21 cellular contexts compared by ENCODE assay signal in genomic region chr2:119463136-119463535, GRCh38. TPM values are rescaled to one million over a fixed set of nuclear protein-coding genes. Genes with fewer than 3 reads are reported as not detected.
"Had no signal": no experiment of that assay in that cellular context is flagged by ENCODE, and none has a peak within 500 bp of the region (broad histone marks: within the 10 kb centered on the region; RNA-seq: fewer than 3 reads in every experiment).

No MANE protein-coding gene starts in this region.

- H3K9me3 Mint-ChIP-seq: activated naive CD8-positive, alpha-beta T cell treated with anti-CD3 and anti-CD28 coated beads, Interleukin-2, amount 10 ng/mL, durations not matched to agents 7 days and 5 days; activated T-cell treated with anti-CD3 and anti-CD28 coated beads, Interleukin-2, amount 50 U/mL, for 4 hours; dendritic cell treated with granulocyte-macrophage colony-stimulating factor and Interleukin-4, amounts not matched to agents 40 ng/mL and 50 ng/mL, for 4 days; neural progenitor cell; T-helper 1 cell treated with Interleukin-12 subunit alpha and Interleukin-12 subunit beta and Interleukin-4 antibody, amounts not matched to agents 30 μg/mL and 1 μg/mL, for 36 hours had no signal

- H3K4me3 ChIP-seq: left lung, neural progenitor cell, ovary, transverse colon had no signal

- DNase-seq: activated CD4-positive, alpha-beta T cell treated with anti-CD3 and anti-CD28 coated beads for 4 hours; activated gamma-delta T cell; activated naive CD8-positive, alpha-beta T cell treated with anti-CD3 and anti-CD28 coated beads, Interleukin-2, amount 10 ng/mL, durations not matched to agents 7 days and 5 days; activated T-cell treated with anti-CD3 and anti-CD28 coated beads, Interleukin-2, amount 50 U/mL, for 4 hours; anterior cingulate cortex; brain microvascular endothelial cell; effector memory CD4-positive, alpha-beta T cell; glutamatergic neuron; hypothalamus; kidney; left lung; naive B cell; ovary; stimulated activated CD4-positive, alpha-beta T cell treated with anti-CD3 and anti-CD28 coated beads, Interleukin-2, amount 100 ng/mL, for 24 hours; stimulated activated naive CD4-positive, alpha-beta T cell; transverse colon had no signal

- H3K27me3 Mint-ChIP-seq: activated naive CD8-positive, alpha-beta T cell treated with anti-CD3 and anti-CD28 coated beads, Interleukin-2, amount 10 ng/mL, durations not matched to agents 7 days and 5 days had no signal

- H3K27ac Mint-ChIP-seq: activated naive CD8-positive, alpha-beta T cell treated with anti-CD3 and anti-CD28 coated beads, Interleukin-2, amount 10 ng/mL, durations not matched to agents 7 days and 5 days; naive B cell; neural progenitor cell; T-helper 1 cell treated with Interleukin-12 subunit alpha and Interleukin-12 subunit beta and Interleukin-4 antibody, amounts not matched to agents 30 μg/mL and 1 μg/mL, for 36 hours had no signal

- H3K27me3 ChIP-seq: brain microvascular endothelial cell, left lung, neural progenitor cell, ovary, transverse colon had no signal

- H3K4me3 Mint-ChIP-seq: activated naive CD8-positive, alpha-beta T cell treated with anti-CD3 and anti-CD28 coated beads, Interleukin-2, amount 10 ng/mL, durations not matched to agents 7 days and 5 days; activated T-cell treated with anti-CD3 and anti-CD28 coated beads, Interleukin-2, amount 50 U/mL, for 4 hours; dendritic cell treated with granulocyte-macrophage colony-stimulating factor and Interleukin-4, amounts not matched to agents 40 ng/mL and 50 ng/mL, for 4 days; naive B cell; neural progenitor cell; T-helper 1 cell treated with Interleukin-12 subunit alpha and Interleukin-12 subunit beta and Interleukin-4 antibody, amounts not matched to agents 30 μg/mL and 1 μg/mL, for 36 hours had no signal

- ATAC-seq: foreskin keratinocyte, left lung had no signal

- H3K27ac ChIP-seq: brain microvascular endothelial cell, foreskin keratinocyte, left lung, neural progenitor cell, ovary, transverse colon had no signal

- H3K4me1 ChIP-seq: foreskin keratinocyte, neural progenitor cell, transverse colon had no signal

- H3K36me3 ChIP-seq: brain microvascular endothelial cell, left lung, neural progenitor cell, ovary, transverse colon had no signal

- H3K9me3 ChIP-seq: left lung, ovary, transverse colon had no signal

- H3K4me1 Mint-ChIP-seq: activated naive CD8-positive, alpha-beta T cell treated with anti-CD3 and anti-CD28 coated beads, Interleukin-2, amount 10 ng/mL, durations not matched to agents 7 days and 5 days; naive B cell had no signal

- H3K36me3 Mint-ChIP-seq: activated naive CD8-positive, alpha-beta T cell treated with anti-CD3 and anti-CD28 coated beads, Interleukin-2, amount 10 ng/mL, durations not matched to agents 7 days and 5 days; naive B cell; neural progenitor cell had no signal

RNA-seq across cellular contexts. Expression of gene TMEM37, which starts 31.5 kb away (rescaled TPM):
- total RNA-seq: activated naive CD8-positive, alpha-beta T cell treated with anti-CD3 and anti-CD28 coated beads, Interleukin-2, amount 10 ng/mL, durations not matched to agents 7 days and 5 days; mononuclear cell had no signal
